ENCODE assay signal across 27 cellular contexts in the genomic region with DNA sequence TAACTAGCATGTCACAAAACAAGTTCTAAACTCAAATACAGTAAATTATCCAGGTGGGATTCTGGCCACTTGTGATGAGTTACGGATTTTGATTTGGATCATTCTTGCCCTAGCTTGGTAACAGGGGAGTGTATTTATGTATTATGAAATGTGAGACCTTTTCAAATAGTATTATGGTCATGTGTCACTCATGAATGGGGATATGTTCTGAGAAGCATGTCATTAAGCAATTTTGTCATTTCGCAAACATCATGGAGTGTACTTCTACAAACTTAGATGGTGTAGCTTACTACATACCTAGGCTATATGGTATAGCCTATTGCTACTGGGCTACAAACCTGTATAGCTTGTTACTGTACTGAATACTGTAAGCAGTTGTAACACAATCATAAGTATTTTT.
"Had no signal": no experiment of that assay in that cellular context is flagged by ENCODE, and none has a peak within 500 bp of the region (broad histone marks: within the 10 kb centered on the region; RNA-seq: fewer than 3 reads in every experiment).

No MANE protein-coding gene starts in this region.

- ATAC-seq: activated CD8-positive, alpha-beta memory T cell treated with anti-CD3 and anti-CD28 coated beads, Interleukin-2, amount 10 ng/mL, durations not matched to agents 7 days and 5 days had no signal

- H3K36me3 ChIP-seq: brain microvascular endothelial cell, WERI-Rb-1 had no signal

- H3K27me3 ChIP-seq: brain microvascular endothelial cell had no signal

- DNase-seq: activated CD4-positive, alpha-beta memory T cell treated with anti-CD3 and anti-CD28 coated beads, Interleukin-2, amount 10 ng/mL, durations not matched to agents 7 days and 5 days; activated CD4-positive, alpha-beta T cell treated with anti-CD3 and anti-CD28 coated beads for 1 hour; activated CD4-positive, alpha-beta T cell treated with anti-CD3 and anti-CD28 coated beads for 48 hours; activated CD4-positive, CD25-positive, alpha-beta regulatory T cell; activated CD8-positive, alpha-beta memory T cell treated with anti-CD3 and anti-CD28 coated beads for 24 hours; activated CD8-positive, alpha-beta memory T cell treated with anti-CD3 and anti-CD28 coated beads, Interleukin-2, amount 10 ng/mL, durations not matched to agents 7 days and 5 days; activated CD8-positive, alpha-beta memory T cell treated with anti-CD3 and anti-CD28 coated beads, Interleukin-2, amount 50 U/mL, for 48 hours; activated effector memory CD4-positive, alpha-beta T cell treated with Interleukin-2 at 50 U/mL for 16 hours; activated naive CD4-positive, alpha-beta T cell treated with anti-CD3 and anti-CD28 coated beads, Interleukin-2, amount 10 ng/mL, durations not matched to agents 7 days and 5 days; activated T-cell treated with anti-CD3 and anti-CD28 coated beads, Interleukin-2, amount 50 U/mL, for 48 hours; amniotic stem cell; aorta; brain microvascular endothelial cell; central memory CD4-positive, alpha-beta T cell; KG1; MM.1S; NCI-H1105; NCI-H1417 treated with DMSO at 0.1 percent for 48 hours; NCI-H187 treated with DMSO at 0.1 percent for 48 hours; NCI-H2081; NCI-H345; NCI-H524 treated with DMSO at 0.1 percent for 48 hours; Right ventricle myocardium superior; T-helper 1 cell; T-helper 2 cell; T-helper 9 cell; WERI-Rb-1 had no signal

- H3K27ac ChIP-seq: brain microvascular endothelial cell, WERI-Rb-1 had no signal
